26 cellular contexts compared by ENCODE assay signal in the genomic region with DNA sequence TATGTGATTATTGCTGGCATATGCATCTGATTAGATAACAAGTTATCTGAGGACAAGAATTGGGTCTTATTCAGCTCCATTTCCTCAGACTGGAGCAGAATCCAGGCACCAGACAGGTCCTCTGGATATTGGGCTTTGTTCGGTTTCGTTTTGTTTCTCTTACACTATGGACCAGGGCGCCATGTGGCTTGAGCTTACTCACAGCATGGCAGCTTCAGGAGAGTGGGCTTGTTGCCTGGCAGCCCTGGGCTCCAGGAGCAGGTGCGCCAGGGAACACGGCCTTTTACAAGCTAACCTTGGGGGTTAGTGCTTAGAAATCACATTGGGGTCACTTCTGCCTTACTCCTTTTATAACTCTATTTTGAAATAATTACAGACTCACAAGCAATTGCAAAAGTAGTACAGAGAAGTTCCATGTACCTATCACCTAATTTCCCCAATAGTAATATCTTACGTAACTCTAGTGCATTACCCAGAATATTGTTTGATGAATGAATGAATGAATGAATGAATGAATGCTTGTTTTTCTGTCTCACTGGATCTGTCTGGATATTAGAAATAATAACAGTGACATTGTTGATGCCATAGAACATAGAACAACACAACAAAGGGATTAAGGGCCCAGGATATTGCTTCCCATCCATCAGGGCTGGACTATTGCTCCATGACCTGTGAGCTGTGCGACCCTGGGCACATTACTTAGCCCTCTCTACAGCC. TPM values are rescaled to one million over a fixed set of nuclear protein-coding genes. Genes with fewer than 3 reads are reported as not detected.
DNase-seq lines count a peak whose midpoint lies in the region; ATAC-seq, FAIRE-seq and TF ChIP-seq lines count a peak whose summit lies in the region.
"Had no signal": no experiment of that assay in that cellular context is flagged by ENCODE, and none has a peak within 500 bp of the region (broad histone marks: within the 10 kb centered on the region; RNA-seq: fewer than 3 reads in every experiment).

No MANE protein-coding gene starts in this region.

- H3K4me1 ChIP-seq in K562 (replicated peaks in 1 of 2; ENCODE audit: control insufficient read depth in 2 of 2, insufficient read depth in 2 of 2, low read length in 2 of 2) (peaks cover 0 to 4% of the 10 kb centered on the region in 2 experiments; a peak in 1 of 5 replicates), upper lobe of left lung (peaks cover 45 to 67% (median 64%) of the 10 kb centered on the region in 4 donors), HepG2 (ENCODE audit: insufficient read depth, low read length) (peaks cover 34% of the 10 kb centered on the region), GM23248 (ENCODE audit: insufficient read depth) (peaks cover 16% of the 10 kb centered on the region)
- H3K4me1 ChIP-seq: SJCRH30 had no signal

- H3K4me2 ChIP-seq in K562 (ENCODE audit: insufficient read depth, low read length) (no peak overlapping the region), HepG2 (ENCODE audit: low read depth, low read length) (no peak overlapping the region), GM23248 (ENCODE audit: unreplicated experiment) (no peak overlapping the region)
- H3K4me2 ChIP-seq: BLaER1 had no signal

- no peak for FAIRE-seq in K562 (lab: Jason Lieb, UNC)
- FAIRE-seq in HepG2 (lab: Jason Lieb, UNC) = no peak
- FAIRE-seq: D721Med, G401.6 had no signal

- peaks cover 9 to 16% (median 11%) of the 10 kb centered on the region in 3 donors for H3K27me3 Mint-ChIP-seq in immature natural killer cell (ENCODE audit: low read depth in 3 of 3)

- ATAC-seq in K562 (no peak), upper lobe of left lung (ENCODE audit: low FRiP score in 2 of 2) (no peak), HepG2 (no peak)
- ATAC-seq: HCT116, PC-3, SK-N-SH treated with all-trans-retinoic acid at 6 μM for 48 hours had no signal

- peaks cover 5% of the 10 kb centered on the region; the same call in 1 of the 2 replicates for H4K20me1 ChIP-seq in K562 (replicated peaks; ENCODE audit: control insufficient read depth, insufficient read depth, low read length)
- H4K20me1 ChIP-seq in HepG2 (ENCODE audit: insufficient read depth, low read length) = no peaks in the 10 kb centered on the region
- no peaks in the 10 kb centered on the region for H4K20me1 ChIP-seq in GM23248 (ENCODE audit: insufficient read depth)
- H4K20me1 ChIP-seq: BLaER1 had no signal

- H2AFZ ChIP-seq in K562 (ENCODE audit: low read depth, low read length) (no peak overlapping the region), HepG2 (ENCODE audit: low read length) (no peak overlapping the region), GM23248 (no peak overlapping the region)

- POLR2A ChIA-PET in K562 (lab: Yijun Ruan, JAX) (interaction anchor here (0.6 kb wide), 1 partner anchor 158 kb away, joined by 3 read pairs; no protein-coding TSS in a partner anchor), HepG2 (lab: Yijun Ruan, JAX) (no interaction called here)

- no peak for TF ChIP-seq RAD21 in K562 (CRISPR knock-in tag; conservative IDR thresholded peaks at IDR 0.05 in 1 of 2, IDR thresholded peaks at IDR 0.05 in 1 of 2)
- TF ChIP-seq RAD21 in HepG2 (CRISPR knock-in tag; IDR thresholded peaks at IDR 0.05) = no peak

- no peaks in the 10 kb centered on the region for H3K79me2 ChIP-seq in K562 (ENCODE audit: control insufficient read depth, insufficient read depth, low read length)
- H3K79me2 ChIP-seq in HepG2 (ENCODE audit: insufficient read depth, low read length) = no peaks in the 10 kb centered on the region
- H3K79me2 ChIP-seq in GM23248 (ENCODE audit: insufficient read depth) = no peaks in the 10 kb centered on the region

- peaks cover 22 to 34% of the 10 kb centered on the region in 2 experiments for H3K27me3 ChIP-seq in K562 (ENCODE audit: control insufficient read depth in 2 of 2, insufficient read depth in 2 of 2, low read length in 2 of 2)
- no peaks in the 10 kb centered on the region for H3K27me3 ChIP-seq in upper lobe of left lung
- peaks cover 2 to 5% of the 10 kb centered on the region in 2 experiments; a peak in 3 of 5 replicates for H3K27me3 ChIP-seq in HepG2 (ENCODE audit: control insufficient read depth in 1 of 2, insufficient read depth in 2 of 2, low read length in 2 of 2)
- no peaks in the 10 kb centered on the region for H3K27me3 ChIP-seq in GM23248 (replicated peaks; ENCODE audit: insufficient read depth)

- in situ Hi-C loops in K562 (cut with MboI) = no loop called here
- in situ Hi-C loops in HepG2 (cut with HindIII; ENCODE audit: extremely low pct_ligation_motif_present, low pct_unique_long_range_greater_than_20kb) = loop anchor here (5.0 kb wide), 1 partner anchor 157 kb away; no protein-coding TSS in a partner anchor
- in situ Hi-C loops in GM23248 (cut with MboI) = no loop called here

- H3K27ac Mint-ChIP-seq in immature natural killer cell = peak overlapping the region; percentile 91 to 97 (median 95)
- H3K27ac Mint-ChIP-seq: CD4-positive, alpha-beta T cell had no signal

- H3K36me3 ChIP-seq in K562 (ENCODE audit: control insufficient read depth, insufficient read depth, low read length) (no peaks in the 10 kb centered on the region), upper lobe of left lung (no peaks in the 10 kb centered on the region), HepG2 (replicated peaks in 1 of 2; ENCODE audit: control insufficient read depth in 1 of 2, insufficient read depth in 2 of 2, low read length in 2 of 2) (no peaks in the 10 kb centered on the region), GM23248 (ENCODE audit: low read depth) (no peaks in the 10 kb centered on the region)
- H3K36me3 ChIP-seq: BLaER1, SJCRH30 had no signal

- intact Hi-C loops in K562 (cut with micrococcal nuclease) = loop anchor here (5.0 kb wide), 1 partner anchor 157 kb away; no protein-coding TSS in a partner anchor
- intact Hi-C loops in HepG2 (cut with micrococcal nuclease; ENCODE audit: unreplicated experiment) = no loop called here

- TF ChIP-seq POLR2A in K562 (conservative IDR thresholded peaks at IDR 0.05) = no peak
- no peak for TF ChIP-seq POLR2A in upper lobe of left lung (IDR thresholded peaks at IDR 0.05)
- TF ChIP-seq POLR2A in HepG2 (IDR thresholded peaks at IDR 0.05; ENCODE audit: insufficient read depth in 1 of 2, low read depth in 2 of 2, low read length in 2 of 2) = no peak

- peaks cover 0 to 2% (median 0%) of the 10 kb centered on the region in 6 donors for H3K9me3 Mint-ChIP-seq in immature natural killer cell
- H3K9me3 Mint-ChIP-seq: CD4-positive, alpha-beta T cell had no signal

- no peaks in the 10 kb centered on the region for H3K9me1 ChIP-seq in K562 (ENCODE audit: control insufficient read depth, insufficient read depth, low read length)

- TF ChIP-seq EP300 in K562 (IDR thresholded peaks at IDR 0.05; ENCODE audit: low read length) = no peak
- TF ChIP-seq EP300 in upper lobe of left lung (IDR thresholded peaks at IDR 0.05) = no peak
- no peak for TF ChIP-seq EP300 in HepG2 (IDR thresholded peaks at IDR 0.05; ENCODE audit: low read depth in 2 of 2, low read length in 2 of 2)
- TF ChIP-seq EP300 in HepG2 (CRISPR knock-in tag; IDR thresholded peaks at IDR 0.05; ENCODE audit: borderline replicate concordance) = no peak

- DNase-seq in activated effector memory CD4-positive, alpha-beta T cell treated with anti-CD3 and anti-CD28 coated beads, Interleukin-2, amount 50 U/mL, for 16 hours = peak; percentile 43
- DNase-seq in activated effector memory CD4-positive, alpha-beta T cell treated with Interleukin-2 at 50 U/mL for 16 hours = no peak
- DNase-seq in K562 (ENCODE audit: extremely low read depth in 1 of 4, low spot score in 3 of 4) = no peak
- no peak for DNase-seq in immature natural killer cell
- DNase-seq in upper lobe of left lung = no peak
- no peak for DNase-seq in epidermal melanocyte (ENCODE audit: insufficient read length, low spot score)
- no peak for DNase-seq in HepG2 (ENCODE audit: low spot score)
- no peak for DNase-seq in GM23248
- DNase-seq: 8988T; CD4-positive, alpha-beta T cell; DMS53; Kasumi-1; NCI-H1092 treated with DMSO at 0.1 percent for 48 hours; NCI-H1436; NCI-H187 treated with DMSO at 0.1 percent for 48 hours; NCI-H2107; NCI-H748 treated with DMSO at 0.1 percent for 48 hours; NK-92 treated with Interleukin-12 subunit alpha and Interleukin-12 subunit beta, amount 100 ng/mL, for 24 hours; PC-3; SJCRH30 had no signal

- no peak for TF ChIP-seq CTCF in K562 (IDR thresholded peaks at IDR 0.05 in 2 of 3, conservative IDR thresholded peaks at IDR 0.05 in 1 of 3; ENCODE audit: insufficient read depth in 2 of 3, low read depth in 1 of 3, low read length in 3 of 3)
- no peak for TF ChIP-seq CTCF in upper lobe of left lung (IDR thresholded peaks at IDR 0.05)
- TF ChIP-seq CTCF in HepG2 (CRISPR knock-in tag; IDR thresholded peaks at IDR 0.05) = no peak

- 9% methylated on average over 7 of the region's 7 CpGs for WGBS in K562 (ENCODE audit: insufficient coverage, low coverage, missing lambda C conversion rate)
- 94 to 95% methylated on average over 7 of the region's 7 CpGs for WGBS in upper lobe of left lung, 2 donors
- 54% methylated on average over 7 of the region's 7 CpGs for WGBS in HepG2 (ENCODE audit: low lambda C conversion rate)
- WGBS in GM23248 (ENCODE audit: low coverage in 1 of 2, low lambda C conversion rate in 2 of 2, missing lambda C conversion rate in 2 of 2), 2 experiments = 82 to 89% methylated on average over 7 of the region's 7 CpGs

- peaks cover 100% of the 10 kb centered on the region in 2 donors for H3K4me1 Mint-ChIP-seq in immature natural killer cell

- BruUV-seq in K562 (replicated peaks; lab: Mats Ljungman, UMichigan) (no TSS peak), HepG2 (replicated peaks; lab: Mats Ljungman, UMichigan) (no TSS peak)

- CTCF ChIA-PET in K562 (lab: Yijun Ruan, JAX; ENCODE audit: low intra/inter-chr PET ratio) = no interaction called here
- CTCF ChIA-PET in HepG2 (lab: Yijun Ruan, JAX; ENCODE audit: low intra/inter-chr PET ratio, low total read pairs) = no interaction called here

- H3K9me3 ChIP-seq in K562 (replicated peaks; ENCODE audit: control insufficient read depth, insufficient read depth, low read depth, low read length) (no peaks in the 10 kb centered on the region), upper lobe of left lung (no peaks in the 10 kb centered on the region), HepG2 (ENCODE audit: low read length) (no peaks in the 10 kb centered on the region), GM23248 (ENCODE audit: low read depth) (no peaks in the 10 kb centered on the region)
- H3K9me3 ChIP-seq: BLaER1, SJCRH30 had no signal

- peak overlapping the region; percentile 65 to 83 (median 77) for H3K4me3 Mint-ChIP-seq in immature natural killer cell
- H3K4me3 Mint-ChIP-seq: CD4-positive, alpha-beta T cell had no signal

- H3K9ac ChIP-seq in K562 (ENCODE audit: insufficient read depth in 1 of 2, low read depth in 2 of 2, low read length in 2 of 2) = no peak overlapping the region
- no peak overlapping the region for H3K9ac ChIP-seq in HepG2 (ENCODE audit: insufficient read depth, low read depth, low read length)
- H3K9ac ChIP-seq in GM23248 = no peak overlapping the region
- H3K9ac ChIP-seq: BLaER1 had no signal

- H3K9me2 ChIP-seq in GM23248 (ENCODE audit: insufficient read depth) = no peaks in the 10 kb centered on the region

- H3K36me3 Mint-ChIP-seq in immature natural killer cell = peaks cover 10 to 15% (median 13%) of the 10 kb centered on the region in 3 donors

- H3K4me3 ChIP-seq in K562 (no peak overlapping the region), upper lobe of left lung (no peak overlapping the region), HepG2 (replicated peaks in 1 of 3; ENCODE audit: insufficient read depth in 1 of 3, low read depth in 2 of 3, low read length in 3 of 3) (no peak overlapping the region), GM23248 (no peak overlapping the region)
- H3K4me3 ChIP-seq: BLaER1, SJCRH30 had no signal

- H3F3A ChIP-seq in GM23248 (ENCODE audit: insufficient read depth) = peaks cover 11% of the 10 kb centered on the region

- H3K27ac ChIP-seq in K562 (ENCODE audit: extremely low read depth, low read depth, low read length) (no peak overlapping the region), upper lobe of left lung (peak overlapping the region; percentile 5 to 84 (median 26)), HepG2 (ENCODE audit: extremely low read length, insufficient read depth, low read length) (no peak overlapping the region), GM23248 (no peak overlapping the region)
- H3K27ac ChIP-seq: BLaER1, HL-60, SJCRH30 had no signal

RNA-seq across cellular contexts. Expression of gene CMKLR1, which starts 39.0 kb away (rescaled TPM):
- total RNA-seq in K562 (2011; cell fraction: chromatin; rRNA removed; ENCODE audit: low replicate concordance) = 3.0 and 7.0 TPM in 2 replicates
- 3.2 and 3.4 TPM in 2 replicates for total RNA-seq in K562 (2011; cell fraction: nucleolus; rRNA removed)
- total RNA-seq in K562 (2011; cell fraction: nucleoplasm; rRNA removed) = 3.7 and 4.0 TPM in 2 replicates
- 0.16 and 0.32 TPM in 2 replicates for total RNA-seq in K562 (2014; rRNA removed)
- 0.11 and 0.29 TPM in 2 replicates for total RNA-seq in K562 (2014; rRNA removed; fragmentation: Illumina TruSeq; extraction: Trizol)
- total RNA-seq in K562 (2015; rRNA removed; fragmentation: Illumina TruSeq; extraction: Trizol) = 0.15 and 0.33 TPM in 2 replicates
- total RNA-seq in K562 (2021) = 0.20 and 0.29 TPM in 2 replicates
- 0.30 and 1.4 TPM in 2 replicates for polyA plus RNA-seq in K562 (2011; rRNA removed)
- 0.28 and 1.0 TPM in 2 replicates for polyA plus RNA-seq in K562 (2011; cell fraction: cytosol; rRNA removed)
- 0.41 and 1.3 TPM in 2 replicates for polyA plus RNA-seq in K562 (2011; cell fraction: nucleus; rRNA removed)
- polyA plus RNA-seq in K562 (2012) = 0.11 and 0.25 TPM in 2 replicates
- 0.33 and 0.67 TPM in 2 replicates for polyA plus RNA-seq in K562 (2014; fragmentation: Illumina TruSeq; extraction: Trizol)
- under 1 TPM; 0.11 to 0.13 TPM for polyA plus RNA-seq in K562 (2014; fragmentation: Nextera tagmentation; extraction: Ambion mirVana)
- 0.12 and 0.36 TPM in 2 replicates for polyA plus RNA-seq in K562 (2014; rRNA removed)
- 0.42 and 2.6 TPM in 2 replicates for polyA minus RNA-seq in K562 (2011; rRNA and poly(A)+ RNA removed)
- 1.2 TPM in 1 of 2 replicates, not detected in the other for polyA minus RNA-seq in K562 (2011; cell fraction: cytosol; rRNA and poly(A)+ RNA removed)
- polyA minus RNA-seq in K562 (2011; cell fraction: nucleus; rRNA and poly(A)+ RNA removed) = 0.22 and 1.1 TPM in 2 replicates
- 10 to 100 TPM; 32.5 to 83.7 (median 49.6) TPM for polyA plus RNA-seq in immature natural killer cell
- total RNA-seq in upper lobe of left lung = 10 to 100 TPM in 4 of 6 donors, 1 to 10 TPM in 2; 7.8 to 40.9 (median 19.9) TPM
- total RNA-seq in HepG2 (2016; rRNA removed; fragmentation: Illumina TruSeq; extraction: Trizol) = not detected in 2 replicates
- total RNA-seq in HepG2 (2016; cell fraction: cytosol; rRNA removed; fragmentation: Illumina TruSeq; extraction: Trizol; ENCODE audit: low read depth) = not detected in 2 replicates
- not detected in 2 replicates for total RNA-seq in HepG2 (2016; cell fraction: insoluble cytoplasmic fraction; rRNA removed; fragmentation: Illumina TruSeq; extraction: Trizol)
- not detected in 2 replicates for total RNA-seq in HepG2 (2016; cell fraction: membrane; rRNA removed; fragmentation: Illumina TruSeq; extraction: Trizol)
- total RNA-seq in HepG2 (2016; cell fraction: nucleus; rRNA removed; fragmentation: Illumina TruSeq; extraction: Trizol) = not detected in 2 replicates
- not detected in 2 replicates for polyA plus RNA-seq in HepG2 (2011; rRNA removed)
- polyA plus RNA-seq in HepG2 (2011; cell fraction: cytosol; rRNA removed) = 0.03 TPM in 1 of 2 replicates, not detected in the other
- polyA plus RNA-seq in HepG2 (2011; cell fraction: nucleus; rRNA removed) = not detected in 2 replicates
- not detected in 2 replicates for polyA plus RNA-seq in HepG2 (2012)
- polyA plus RNA-seq in HepG2 (2016; cell fraction: cytosol; fragmentation: Illumina TruSeq; extraction: Trizol; ENCODE audit: low read depth) = not detected in 2 replicates
- polyA plus RNA-seq in HepG2 (2016; cell fraction: insoluble cytoplasmic fraction; fragmentation: Illumina TruSeq; extraction: Trizol; ENCODE audit: low read depth) = not detected in 2 replicates
- not detected in 2 replicates for polyA plus RNA-seq in HepG2 (2016; cell fraction: membrane; fragmentation: Illumina TruSeq; extraction: Trizol; ENCODE audit: low read depth)
- polyA plus RNA-seq in HepG2 (2016; cell fraction: nucleus; fragmentation: Illumina TruSeq; extraction: Trizol; ENCODE audit: insufficient read depth, low read depth) = not detected in 2 replicates
- polyA minus RNA-seq in HepG2 (2011; rRNA and poly(A)+ RNA removed; ENCODE audit: low replicate concordance) = not detected in 2 replicates
- polyA minus RNA-seq in HepG2 (2011; cell fraction: cytosol; rRNA and poly(A)+ RNA removed) = not detected in 2 replicates
- polyA minus RNA-seq in HepG2 (2011; cell fraction: nucleus; rRNA and poly(A)+ RNA removed) = not detected in 2 replicates
- 2.9 and 4.9 TPM in 2 replicates for total RNA-seq in GM23248 (2014; rRNA removed; shearing (Covaris generic))
- 1.9 and 2.2 TPM in 2 replicates for polyA plus RNA-seq in GM23248 (2016; fragmentation: Nextera tagmentation; extraction: Ambion mirVana)
- total RNA-seq: CD4-positive, alpha-beta T cell; PC-3 had no signal

Comparison
In these comparisons a context has a peak if more than half of its experiments do, and no peak if none do; other contexts are left out.
1. H3K27ac ChIP-seq: peak in upper lobe of left lung (4 of 4); none in K562 (single experiment), HepG2 (single experiment) and GM23248 (single experiment).